Comparison of ENCODE assay signal across 1 cellular context in genomic region chr20:19661717-19662637, GRCh38.
TF ChIP-seq lines count a peak whose summit lies in the region.

No MANE protein-coding gene starts in this region.

TF ChIP-seq in HepG2, 621 proteins besides CTCF, POLR2A, EP300 and RAD21 (continued from another document and continues in another):
- TF ChIP-seq, protein P1, sequence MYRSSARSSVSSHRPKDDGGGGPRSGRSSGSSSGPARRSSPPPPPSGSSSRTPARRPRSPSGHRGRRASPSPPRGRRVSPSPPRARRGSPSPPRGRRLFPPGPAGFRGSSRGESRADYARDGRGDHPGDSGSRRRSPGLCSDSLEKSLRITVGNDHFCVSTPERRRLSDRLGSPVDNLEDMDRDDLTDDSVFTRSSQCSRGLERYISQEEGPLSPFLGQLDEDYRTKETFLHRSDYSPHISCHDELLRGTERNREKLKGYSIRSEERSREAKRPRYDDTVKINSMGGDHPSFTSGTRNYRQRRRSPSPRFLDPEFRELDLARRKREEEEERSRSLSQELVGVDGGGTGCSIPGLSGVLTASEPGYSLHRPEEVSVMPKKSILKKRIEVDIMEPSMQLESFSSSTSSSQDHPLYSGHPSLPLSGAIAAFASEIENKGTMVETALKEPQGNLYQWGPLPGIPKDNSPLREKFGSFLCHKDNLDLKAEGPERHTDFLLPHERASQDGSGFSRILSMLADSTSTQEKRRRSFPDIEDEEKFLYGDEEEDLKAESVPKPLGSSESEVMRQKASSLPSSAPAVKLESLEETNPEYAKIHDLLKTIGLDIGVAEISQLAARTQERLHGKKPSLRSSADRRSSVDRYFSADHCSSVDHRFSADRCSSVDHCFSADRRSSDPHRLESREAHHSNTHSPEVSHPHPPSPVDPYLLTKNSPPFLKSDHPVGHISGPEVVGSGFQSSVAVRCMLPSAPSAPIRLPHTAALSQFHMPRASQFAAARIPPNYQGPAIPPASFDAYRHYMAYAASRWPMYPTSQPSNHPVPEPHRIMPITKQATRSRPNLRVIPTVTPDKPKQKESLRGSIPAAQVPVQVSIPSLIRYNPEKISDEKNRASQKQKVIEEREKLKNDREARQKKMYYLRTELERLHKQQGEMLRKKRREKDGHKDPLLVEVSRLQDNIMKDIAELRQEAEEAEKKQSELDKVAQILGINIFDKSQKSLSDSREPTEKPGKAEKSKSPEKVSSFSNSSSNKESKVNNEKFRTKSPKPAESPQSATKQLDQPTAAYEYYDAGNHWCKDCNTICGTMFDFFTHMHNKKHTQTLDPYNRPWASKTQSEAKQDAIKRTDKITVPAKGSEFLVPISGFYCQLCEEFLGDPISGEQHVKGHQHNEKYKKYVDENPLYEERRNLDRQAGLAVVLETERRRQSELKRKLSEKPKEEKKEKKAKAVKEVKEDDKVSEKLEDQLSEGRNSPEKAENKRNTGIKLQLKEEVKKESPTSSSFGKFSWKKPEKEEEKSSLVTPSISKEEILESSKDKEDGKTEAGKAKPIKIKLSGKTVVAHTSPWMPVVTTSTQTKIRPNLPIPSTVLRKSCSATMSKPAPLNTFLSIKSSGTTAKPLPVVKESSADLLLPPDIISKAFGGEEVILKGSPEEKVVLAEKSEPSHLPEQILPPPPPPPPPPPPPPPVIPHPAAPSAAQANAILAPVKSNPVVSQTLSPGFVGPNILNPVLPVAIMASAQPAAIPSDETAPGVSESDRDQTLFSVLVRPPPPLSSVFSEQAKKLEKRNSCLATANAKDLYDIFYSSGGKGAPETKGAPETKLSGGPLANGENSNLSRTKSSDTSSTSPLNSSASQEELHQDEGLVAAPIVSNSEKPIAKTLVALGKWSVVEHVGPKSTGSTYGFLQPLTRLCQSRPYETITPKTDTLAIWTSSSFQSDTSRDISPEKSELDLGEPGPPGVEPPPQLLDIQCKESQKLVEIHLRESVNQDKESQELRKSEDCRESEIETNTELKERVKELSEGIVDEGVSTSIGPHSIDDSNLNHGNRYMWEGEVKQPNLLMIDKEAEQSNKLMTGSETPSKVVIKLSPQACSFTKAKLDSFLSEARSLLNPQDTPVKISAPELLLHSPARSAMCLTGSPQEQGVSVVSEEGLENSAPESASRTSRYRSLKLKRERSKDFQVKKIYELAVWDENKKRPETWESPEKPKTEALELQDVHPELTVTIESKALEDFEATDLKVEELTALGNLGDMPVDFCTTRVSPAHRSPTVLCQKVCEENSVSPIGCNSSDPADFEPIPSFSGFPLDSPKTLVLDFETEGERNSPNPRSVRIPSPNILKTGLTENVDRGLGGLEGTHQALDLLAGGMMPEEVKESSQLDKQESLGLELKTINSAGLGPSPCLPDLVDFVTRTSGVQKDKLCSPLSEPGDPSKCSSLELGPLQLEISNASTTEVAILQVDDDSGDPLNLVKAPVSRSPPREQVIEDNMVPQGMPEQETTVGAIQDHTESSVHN (CRISPR knock-in tag; IDR thresholded peaks at IDR 0.05), result peak; percentile 81; the same call in 1 of the 2 replicates
- TF ChIP-seq ZBTB20 (CRISPR knock-in tag; IDR thresholded peaks at IDR 0.05; ENCODE audit: borderline replicate concordance, low read depth) (no peak), HNRNPL (IDR thresholded peaks at IDR 0.05; ENCODE audit: low read depth, low read length) (no peak), ZC3H13 (CRISPR knock-in tag; IDR thresholded peaks at IDR 0.05) (no peak), MAZ (IDR thresholded peaks at IDR 0.05; ENCODE audit: borderline replicate concordance, low read depth, low read length) (no peak), MAZ (CRISPR knock-in tag; IDR thresholded peaks at IDR 0.05; ENCODE audit: low read depth) (0 out of 2 replicates have a peak, but pooled peaks have one; percentile 28), ZNF225 (CRISPR knock-in tag; IDR thresholded peaks at IDR 0.05) (no peak), CENPX (CRISPR knock-in tag; IDR thresholded peaks at IDR 0.05) (no peak), ZNF24 (IDR thresholded peaks at IDR 0.05) (no peak), POLR2AphosphoS2 (IDR thresholded peaks at IDR 0.05; ENCODE audit: low read depth, low read length) (no peak), REL (CRISPR knock-in tag; conservative IDR thresholded peaks at IDR 0.05) (no peak), UBTF (CRISPR knock-in tag; IDR thresholded peaks at IDR 0.05) (0 out of 2 replicates have a peak, but pooled peaks have one; percentile 25), ZNF589 (CRISPR knock-in tag; conservative IDR thresholded peaks at IDR 0.05) (no peak), ZNF644 (CRISPR knock-in tag; IDR thresholded peaks at IDR 0.05; ENCODE audit: low read depth) (no peak), GABPA (IDR thresholded peaks at IDR 0.05; ENCODE audit: low read depth, low read length) (no peak), GABPA (CRISPR knock-in tag; IDR thresholded peaks at IDR 0.05; ENCODE audit: low read depth) (no peak), U2AF2 (IDR thresholded peaks at IDR 0.05; ENCODE audit: low read depth, low read length) (no peak), KDM5B (CRISPR knock-in tag; IDR thresholded peaks at IDR 0.05; ENCODE audit: borderline replicate concordance) (peak; percentile 27; the same call in 1 of the 2 replicates), PHF20 (CRISPR knock-in tag; IDR thresholded peaks at IDR 0.05) (no peak), ZNF335 (CRISPR knock-in tag; IDR thresholded peaks at IDR 0.05) (0 out of 2 replicates have a peak, but pooled peaks have one; percentile 50), ARID3A (IDR thresholded peaks at IDR 0.05; ENCODE audit: low read depth, low read length) (no peak), EEA1 (CRISPR knock-in tag; IDR thresholded peaks at IDR 0.05; ENCODE audit: borderline replicate concordance) (no peak), RFX1 (IDR thresholded peaks at IDR 0.05) (no peak), HNF4G (IDR thresholded peaks at IDR 0.05; ENCODE audit: borderline replicate concordance, low read depth, low read length) (no peak), HNF4G (CRISPR knock-in tag; IDR thresholded peaks at IDR 0.05; ENCODE audit: borderline replicate concordance, low read depth) (no peak), ZNF607 (CRISPR knock-in tag; IDR thresholded peaks at IDR 0.05; ENCODE audit: borderline replicate concordance) (no peak), CHCHD3 (CRISPR knock-in tag; IDR thresholded peaks at IDR 0.05) (no peak), TAF15 (IDR thresholded peaks at IDR 0.05; ENCODE audit: low read depth, low read length, poor library complexity, severe bottlenecking) (no peak)
- TF ChIP-seq, protein P2, sequence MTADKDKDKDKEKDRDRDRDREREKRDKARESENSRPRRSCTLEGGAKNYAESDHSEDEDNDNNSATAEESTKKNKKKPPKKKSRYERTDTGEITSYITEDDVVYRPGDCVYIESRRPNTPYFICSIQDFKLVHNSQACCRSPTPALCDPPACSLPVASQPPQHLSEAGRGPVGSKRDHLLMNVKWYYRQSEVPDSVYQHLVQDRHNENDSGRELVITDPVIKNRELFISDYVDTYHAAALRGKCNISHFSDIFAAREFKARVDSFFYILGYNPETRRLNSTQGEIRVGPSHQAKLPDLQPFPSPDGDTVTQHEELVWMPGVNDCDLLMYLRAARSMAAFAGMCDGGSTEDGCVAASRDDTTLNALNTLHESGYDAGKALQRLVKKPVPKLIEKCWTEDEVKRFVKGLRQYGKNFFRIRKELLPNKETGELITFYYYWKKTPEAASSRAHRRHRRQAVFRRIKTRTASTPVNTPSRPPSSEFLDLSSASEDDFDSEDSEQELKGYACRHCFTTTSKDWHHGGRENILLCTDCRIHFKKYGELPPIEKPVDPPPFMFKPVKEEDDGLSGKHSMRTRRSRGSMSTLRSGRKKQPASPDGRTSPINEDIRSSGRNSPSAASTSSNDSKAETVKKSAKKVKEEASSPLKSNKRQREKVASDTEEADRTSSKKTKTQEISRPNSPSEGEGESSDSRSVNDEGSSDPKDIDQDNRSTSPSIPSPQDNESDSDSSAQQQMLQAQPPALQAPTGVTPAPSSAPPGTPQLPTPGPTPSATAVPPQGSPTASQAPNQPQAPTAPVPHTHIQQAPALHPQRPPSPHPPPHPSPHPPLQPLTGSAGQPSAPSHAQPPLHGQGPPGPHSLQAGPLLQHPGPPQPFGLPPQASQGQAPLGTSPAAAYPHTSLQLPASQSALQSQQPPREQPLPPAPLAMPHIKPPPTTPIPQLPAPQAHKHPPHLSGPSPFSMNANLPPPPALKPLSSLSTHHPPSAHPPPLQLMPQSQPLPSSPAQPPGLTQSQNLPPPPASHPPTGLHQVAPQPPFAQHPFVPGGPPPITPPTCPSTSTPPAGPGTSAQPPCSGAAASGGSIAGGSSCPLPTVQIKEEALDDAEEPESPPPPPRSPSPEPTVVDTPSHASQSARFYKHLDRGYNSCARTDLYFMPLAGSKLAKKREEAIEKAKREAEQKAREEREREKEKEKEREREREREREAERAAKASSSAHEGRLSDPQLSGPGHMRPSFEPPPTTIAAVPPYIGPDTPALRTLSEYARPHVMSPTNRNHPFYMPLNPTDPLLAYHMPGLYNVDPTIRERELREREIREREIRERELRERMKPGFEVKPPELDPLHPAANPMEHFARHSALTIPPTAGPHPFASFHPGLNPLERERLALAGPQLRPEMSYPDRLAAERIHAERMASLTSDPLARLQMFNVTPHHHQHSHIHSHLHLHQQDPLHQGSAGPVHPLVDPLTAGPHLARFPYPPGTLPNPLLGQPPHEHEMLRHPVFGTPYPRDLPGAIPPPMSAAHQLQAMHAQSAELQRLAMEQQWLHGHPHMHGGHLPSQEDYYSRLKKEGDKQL (CRISPR knock-in tag; IDR thresholded peaks at IDR 0.05; ENCODE audit: low read depth), result no peak
- TF ChIP-seq, protein P3, sequence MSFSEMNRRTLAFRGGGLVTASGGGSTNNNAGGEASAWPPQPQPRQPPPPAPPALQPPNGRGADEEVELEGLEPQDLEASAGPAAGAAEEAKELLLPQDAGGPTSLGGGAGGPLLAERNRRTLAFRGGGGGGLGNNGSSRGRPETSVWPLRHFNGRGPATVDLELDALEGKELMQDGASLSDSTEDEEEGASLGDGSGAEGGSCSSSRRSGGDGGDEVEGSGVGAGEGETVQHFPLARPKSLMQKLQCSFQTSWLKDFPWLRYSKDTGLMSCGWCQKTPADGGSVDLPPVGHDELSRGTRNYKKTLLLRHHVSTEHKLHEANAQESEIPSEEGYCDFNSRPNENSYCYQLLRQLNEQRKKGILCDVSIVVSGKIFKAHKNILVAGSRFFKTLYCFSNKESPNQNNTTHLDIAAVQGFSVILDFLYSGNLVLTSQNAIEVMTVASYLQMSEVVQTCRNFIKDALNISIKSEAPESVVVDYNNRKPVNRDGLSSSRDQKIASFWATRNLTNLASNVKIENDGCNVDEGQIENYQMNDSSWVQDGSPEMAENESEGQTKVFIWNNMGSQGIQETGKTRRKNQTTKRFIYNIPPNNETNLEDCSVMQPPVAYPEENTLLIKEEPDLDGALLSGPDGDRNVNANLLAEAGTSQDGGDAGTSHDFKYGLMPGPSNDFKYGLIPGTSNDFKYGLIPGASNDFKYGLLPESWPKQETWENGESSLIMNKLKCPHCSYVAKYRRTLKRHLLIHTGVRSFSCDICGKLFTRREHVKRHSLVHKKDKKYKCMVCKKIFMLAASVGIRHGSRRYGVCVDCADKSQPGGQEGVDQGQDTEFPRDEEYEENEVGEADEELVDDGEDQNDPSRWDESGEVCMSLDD (CRISPR knock-in tag; IDR thresholded peaks at IDR 0.05; ENCODE audit: borderline replicate concordance), result no peak
- TF ChIP-seq, protein P4, sequence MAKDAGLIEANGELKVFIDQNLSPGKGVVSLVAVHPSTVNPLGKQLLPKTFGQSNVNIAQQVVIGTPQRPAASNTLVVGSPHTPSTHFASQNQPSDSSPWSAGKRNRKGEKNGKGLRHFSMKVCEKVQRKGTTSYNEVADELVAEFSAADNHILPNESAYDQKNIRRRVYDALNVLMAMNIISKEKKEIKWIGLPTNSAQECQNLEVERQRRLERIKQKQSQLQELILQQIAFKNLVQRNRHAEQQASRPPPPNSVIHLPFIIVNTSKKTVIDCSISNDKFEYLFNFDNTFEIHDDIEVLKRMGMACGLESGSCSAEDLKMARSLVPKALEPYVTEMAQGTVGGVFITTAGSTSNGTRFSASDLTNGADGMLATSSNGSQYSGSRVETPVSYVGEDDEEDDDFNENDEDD (CRISPR knock-in tag; IDR thresholded peaks at IDR 0.05; ENCODE audit: borderline replicate concordance), result no peak
- TF ChIP-seq, protein P5, sequence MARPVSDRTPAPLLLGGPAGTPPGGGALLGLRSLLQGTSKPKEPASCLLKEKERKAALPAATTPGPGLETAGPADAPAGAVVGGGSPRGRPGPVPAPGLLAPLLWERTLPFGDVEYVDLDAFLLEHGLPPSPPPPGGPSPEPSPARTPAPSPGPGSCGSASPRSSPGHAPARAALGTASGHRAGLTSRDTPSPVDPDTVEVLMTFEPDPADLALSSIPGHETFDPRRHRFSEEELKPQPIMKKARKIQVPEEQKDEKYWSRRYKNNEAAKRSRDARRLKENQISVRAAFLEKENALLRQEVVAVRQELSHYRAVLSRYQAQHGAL (CRISPR knock-in tag; IDR thresholded peaks at IDR 0.05; ENCODE audit: not compliant biosample characterization), result no peak
